7 cellular contexts compared by ENCODE assay signal in genomic region chr17:75130059-75130631, GRCh38. TPM values are rescaled to one million over a fixed set of nuclear protein-coding genes. Genes with fewer than 3 reads are reported as not detected.
A peak's percentile ranks its signal among the peaks of the same experiment; 100 is the strongest.
DNase-seq lines count a peak whose midpoint lies in the region; TF ChIP-seq lines count a peak whose summit lies in the region.
"Had no signal": no experiment of that assay in that cellular context is flagged by ENCODE, and none has a peak within 500 bp of the region (broad histone marks: within the 10 kb centered on the region; RNA-seq: fewer than 3 reads in every experiment).

No MANE protein-coding gene starts in this region.

- no peak for TF ChIP-seq POLR2A in esophagus squamous epithelium (IDR thresholded peaks at IDR 0.05)

- TF ChIP-seq CTCF in esophagus squamous epithelium (IDR thresholded peaks at IDR 0.05) = no peak

- peaks cover 0 to 24% (median 15%) of the 10 kb centered on the region in 3 donors for H3K36me3 ChIP-seq in esophagus squamous epithelium

- H3K4me3 Mint-ChIP-seq in activated T-cell treated with anti-CD3 and anti-CD28 coated beads, Interleukin-2, amount 50 U/mL, for 24 hours = peak overlapping the region; percentile 89

- no peak for DNase-seq in activated T-cell treated with anti-CD3 and anti-CD28 coated beads, Interleukin-2, amount 50 U/mL, for 24 hours
- no peak for DNase-seq in activated T-cell treated with anti-CD3 and anti-CD28 coated beads, Interleukin-2, amount 50 U/mL, for 48 hours
- DNase-seq in esophagus squamous epithelium (lab: John Stamatoyannopoulos, UW) (no peak), substantia nigra (lab: John Stamatoyannopoulos, UW) (no peak), DMS114 treated with DMSO at 0.1 percent for 48 hours (lab: John Stamatoyannopoulos, UW; ENCODE audit: unreplicated experiment) (no peak), AML-193 (lab: John Stamatoyannopoulos, UW) (no peak)
- DNase-seq: NCI-H2081 treated with DMSO at 0.1 percent for 48 hours had no signal

- H3K9me3 Mint-ChIP-seq in activated T-cell treated with anti-CD3 and anti-CD28 coated beads, Interleukin-2, amount 50 U/mL, for 24 hours = no peaks in the 10 kb centered on the region

- H3K4me3 ChIP-seq in esophagus squamous epithelium = peak overlapping the region in 3 of 4 donors; percentile 63 to 92 (median 86)

- no peaks in the 10 kb centered on the region for H3K27me3 Mint-ChIP-seq in activated T-cell treated with anti-CD3 and anti-CD28 coated beads, Interleukin-2, amount 50 U/mL, for 24 hours

- H3K27me3 ChIP-seq in esophagus squamous epithelium = no peaks in the 10 kb centered on the region

- intact Hi-C loops in esophagus squamous epithelium (cut with DNase I) = loop anchor here (5.0 kb wide), 1 partner anchor 37 kb away; no protein-coding TSS in a partner anchor

- peaks cover 40% of the 10 kb centered on the region for H3K36me3 Mint-ChIP-seq in activated T-cell treated with anti-CD3 and anti-CD28 coated beads, Interleukin-2, amount 50 U/mL, for 24 hours (ENCODE audit: low read depth)

- no peaks in the 10 kb centered on the region for H3K9me3 ChIP-seq in esophagus squamous epithelium

- peaks cover 30% of the 10 kb centered on the region for H3K4me1 Mint-ChIP-seq in activated T-cell treated with anti-CD3 and anti-CD28 coated beads, Interleukin-2, amount 50 U/mL, for 24 hours (ENCODE audit: low read depth)

- WGBS in esophagus squamous epithelium, 2 donors = 63 to 100% methylated on average over 1 to 15 of the region's 24 CpGs

- peaks cover 14 to 90% (median 45%) of the 10 kb centered on the region in 3 donors for H3K4me1 ChIP-seq in esophagus squamous epithelium

- H3K27ac Mint-ChIP-seq in activated T-cell treated with anti-CD3 and anti-CD28 coated beads, Interleukin-2, amount 50 U/mL, for 24 hours = peak overlapping the region; percentile 92

- H3K27ac ChIP-seq in esophagus squamous epithelium = peak overlapping the region; percentile 90 to 97 (median 92)
- peak overlapping the region; percentile 83 for H3K27ac ChIP-seq in substantia nigra (ENCODE audit: low read depth, low read length, poor library complexity, severe bottlenecking)

RNA-seq across cellular contexts. Expression of gene NT5C, which starts 1.4 kb away (rescaled TPM):
- 10 to 100 TPM; 81.7 to 97.5 (median 88.4) TPM for total RNA-seq in esophagus squamous epithelium

RNA-seq across cellular contexts. Expression of gene ARMC7, which starts 20.4 kb away (rescaled TPM):
- total RNA-seq in esophagus squamous epithelium = 1 to 10 TPM; 4.0 to 9.1 (median 5.3) TPM

RNA-seq across cellular contexts. Expression of gene JPT1, which starts 24.2 kb away (rescaled TPM):
- 100 to 1,000 TPM in 3 of 4 donors, 10 to 100 TPM in 1; 82.2 to 249 (median 196) TPM for total RNA-seq in esophagus squamous epithelium

RNA-seq across cellular contexts. Expression of gene SLC16A5, which starts 42.4 kb away (rescaled TPM):
- 10 to 100 TPM; 13.4 to 22.9 (median 17.4) TPM for total RNA-seq in esophagus squamous epithelium

RNA-seq across cellular contexts. Expression of gene SUMO2, which starts 52.6 kb away (rescaled TPM):
- 100 to 1,000 TPM in 1 of 4 donors, 10 to 100 TPM in 3; 49.5 to 110 (median 69.5) TPM for total RNA-seq in esophagus squamous epithelium
